ENCODE assay signal across 17 cellular contexts in genomic region chr14:64979336-64980074, GRCh38. TPM values are rescaled to one million over a fixed set of nuclear protein-coding genes. Genes with fewer than 3 reads are reported as not detected.
DNase-seq lines count a peak whose midpoint lies in the region; ATAC-seq, FAIRE-seq and TF ChIP-seq lines count a peak whose summit lies in the region.
"Had no signal": no experiment of that assay in that cellular context is flagged by ENCODE, and none has a peak within 500 bp of the region (broad histone marks: within the 10 kb centered on the region; RNA-seq: fewer than 3 reads in every experiment).

No MANE protein-coding gene starts in this region.

- no peak for ATAC-seq in HG03280 (IDR thresholded peaks at IDR 0.05; ENCODE audit: unreplicated experiment)
- ATAC-seq: stimulated activated naive B cell treated with anti-CD40 and anti-IgM and Interleukin-4, amounts not matched to agents 10 μg/mL and 1 μg/mL and 100 μg/mL, for 72 hours had no signal

- H3K4me2 ChIP-seq in astrocyte (ENCODE audit: low read length) (no peak overlapping the region), mesenchymal stem cell (ENCODE audit: low read length, poor library complexity, severe bottlenecking) (no peak overlapping the region)

- DNase-seq in Caco-2 = peak in 1 of 2 experiments; percentile 29
- DNase-seq in astrocyte (ENCODE audit: low read depth) = peak; percentile 52
- DNase-seq in mesenchymal stem cell = no peak
- DNase-seq in NCI-H226 = no peak
- no peak for DNase-seq in activated T-helper 1 cell treated with anti-CD3 and anti-CD28 coated beads, Interleukin-12 subunit alpha, Interleukin-12 subunit beta, Interleukin-2, Interleukin-4 antibody, amounts not matched to agents 30 ng/mL and 10 ng/mL and 1 ng/mL, durations not matched to agents 14 hours and 24 hours and 36 hours (ENCODE audit: low spot score)
- no peak for DNase-seq in UCSD-AML1 (lab: John Stamatoyannopoulos, UW; ENCODE audit: unreplicated experiment)
- DNase-seq: activated CD4-positive, alpha-beta memory T cell treated with anti-CD3 and anti-CD28 coated beads, Interleukin-2, amount 10 ng/mL, durations not matched to agents 7 days and 5 days; left ventricle myocardium inferior; occipital lobe; stimulated activated CD4-positive, alpha-beta T cell treated with anti-CD3 and anti-CD28 coated beads, Interleukin-1b, Interleukin-23, amount 100 ng/mL, for 48 hours; stimulated activated naive B cell treated with anti-CD40 and anti-IgM and Interleukin-4, amounts not matched to agents 10 μg/mL and 1 μg/mL and 100 μg/mL, for 72 hours had no signal

- no peaks in the 10 kb centered on the region for H3K79me2 ChIP-seq in astrocyte (ENCODE audit: insufficient read depth, low read length)

- no peaks in the 10 kb centered on the region for H3K36me3 ChIP-seq in Caco-2 (ENCODE audit: control insufficient read depth, insufficient read depth, low read length)
- H3K36me3 ChIP-seq in HUES6 (ENCODE audit: control insufficient read depth, insufficient read depth, low read length) = no peaks in the 10 kb centered on the region
- no peaks in the 10 kb centered on the region for H3K36me3 ChIP-seq in astrocyte (ENCODE audit: insufficient read depth, low read length)
- no peaks in the 10 kb centered on the region for H3K36me3 ChIP-seq in mesenchymal stem cell (ENCODE audit: control insufficient read depth in 1 of 2, insufficient read depth in 2 of 2, low read depth in 1 of 2, low read length in 2 of 2)
- H3K36me3 ChIP-seq: left ventricle myocardium inferior had no signal

- H3K4me1 ChIP-seq in Caco-2 = peaks cover 30% of the 10 kb centered on the region
- H3K4me1 ChIP-seq in HUES6 (ENCODE audit: control insufficient read depth, insufficient read depth, low read length) = peaks cover 18% of the 10 kb centered on the region
- peaks cover 4% of the 10 kb centered on the region for H3K4me1 ChIP-seq in astrocyte (ENCODE audit: insufficient read depth, low read length)
- peaks cover 10% of the 10 kb centered on the region for H3K4me1 ChIP-seq in mesenchymal stem cell (ENCODE audit: control insufficient read depth, insufficient read depth, low read depth, low read length)

- H3K79me1 ChIP-seq in mesenchymal stem cell (replicated peaks; ENCODE audit: low read length, poor library complexity, severe bottlenecking) = no peaks in the 10 kb centered on the region

- H2BK5ac ChIP-seq in mesenchymal stem cell (ENCODE audit: low read depth, low read length, poor library complexity, severe bottlenecking) = peak overlapping the region; percentile 91

- CTCF ChIA-PET in Caco-2 (lab: Charles Lee) = interaction anchor here (0.6 kb wide), 1 partner anchor 1182 kb away, joined by 5 read pairs; no protein-coding TSS in a partner anchor

- TSS peak; percentile 82 for BruUV-seq in Caco-2 (replicated peaks; lab: Mats Ljungman, UMichigan)

- TF ChIP-seq CTCF in Caco-2 (IDR thresholded peaks at IDR 0.05; ENCODE audit: insufficient read depth in 1 of 2, low read depth in 1 of 2, low read length in 1 of 2, severe bottlenecking in 1 of 2, unreplicated experiment in 1 of 2) (no peak), astrocyte (IDR thresholded peaks at IDR 0.05; ENCODE audit: insufficient read depth, low read depth, low read length) (no peak)

- H4K8ac ChIP-seq in mesenchymal stem cell (ENCODE audit: low read length) = no peak overlapping the region

- H3K9me3 ChIP-seq in Caco-2 (no peaks in the 10 kb centered on the region), HUES6 (ENCODE audit: control insufficient read depth, insufficient read depth, low read depth, low read length) (no peaks in the 10 kb centered on the region), astrocyte (ENCODE audit: insufficient read depth, low read depth, low read length) (no peaks in the 10 kb centered on the region), mesenchymal stem cell (ENCODE audit: control insufficient read depth, low read length) (no peaks in the 10 kb centered on the region)
- H3K9me3 ChIP-seq: left ventricle myocardium inferior had no signal

- H4K20me1 ChIP-seq in astrocyte (ENCODE audit: insufficient read depth, low read length) = no peaks in the 10 kb centered on the region

- no peak overlapping the region for H3K23ac ChIP-seq in mesenchymal stem cell (ENCODE audit: low read length in 2 of 2)

- peak overlapping the region; percentile 97 for H2AK5ac ChIP-seq in mesenchymal stem cell (ENCODE audit: low read length, severe bottlenecking)

- H3K9me3 Mint-ChIP-seq in Caco-2 (ENCODE audit: unreplicated experiment) (no peaks in the 10 kb centered on the region), astrocyte (ENCODE audit: unreplicated experiment) (no peaks in the 10 kb centered on the region)
- H3K9me3 Mint-ChIP-seq in activated T-helper 1 cell treated with anti-CD3 and anti-CD28 coated beads, Interleukin-12 subunit alpha, Interleukin-12 subunit beta, Interleukin-2, Interleukin-4 antibody, amounts not matched to agents 30 ng/mL and 10 ng/mL and 1 ng/mL, durations not matched to agents 14 hours and 24 hours and 36 hours = no peaks in the 10 kb centered on the region
- H3K9me3 Mint-ChIP-seq: activated CD4-positive, alpha-beta memory T cell treated with anti-CD3 and anti-CD28 coated beads, Interleukin-2, amount 10 ng/mL, durations not matched to agents 7 days and 5 days; activated naive CD4-positive, alpha-beta T cell treated with anti-CD3 and anti-CD28 coated beads, Interleukin-2, amount 50 U/mL, for 24 hours; stimulated activated naive B cell treated with anti-CD40 and anti-IgM and Interleukin-4, amounts not matched to agents 10 μg/mL and 1 μg/mL and 100 μg/mL, for 72 hours had no signal

- H3K27ac ChIP-seq in HUES6 (ENCODE audit: low read depth, low read length) (no peak overlapping the region; the same call in 1 of the 2 replicates), astrocyte (ENCODE audit: low read depth, low read length) (no peak overlapping the region), mesenchymal stem cell (ENCODE audit: low read length, poor library complexity, severe bottlenecking) (peak overlapping the region; percentile 96)
- H3K27ac ChIP-seq: left ventricle myocardium inferior had no signal

- intact Hi-C loops in Caco-2 (cut with micrococcal nuclease; ENCODE audit: unreplicated experiment) = no loop called here
- intact Hi-C loops in activated T-helper 1 cell treated with anti-CD3 and anti-CD28 coated beads, Interleukin-12 subunit alpha, Interleukin-12 subunit beta, Interleukin-2, Interleukin-4 antibody, amounts not matched to agents 30 ng/mL and 10 ng/mL and 1 ng/mL, durations not matched to agents 14 hours and 24 hours and 36 hours (cut with micrococcal nuclease) = no loop called here

- no peak overlapping the region for H4K91ac ChIP-seq in mesenchymal stem cell (ENCODE audit: low read length)

- no peaks in the 10 kb centered on the region for H3K27me3 ChIP-seq in Caco-2 (replicated peaks; ENCODE audit: control insufficient read depth, insufficient read depth, low read length)
- H3K27me3 ChIP-seq in HUES6 (ENCODE audit: control insufficient read depth, insufficient read depth, low read length) = 0 out of 2 replicates have a peak, but pooled peaks cover 3% of the 10 kb centered on the region
- peaks cover 7% of the 10 kb centered on the region for H3K27me3 ChIP-seq in astrocyte (ENCODE audit: insufficient read depth, low read length)
- peaks cover 0 to 8% of the 10 kb centered on the region in 2 experiments for H3K27me3 ChIP-seq in mesenchymal stem cell (ENCODE audit: control insufficient read depth in 1 of 2, insufficient read depth in 1 of 2, low read length in 2 of 2)

- H3K4me1 Mint-ChIP-seq in Caco-2 (ENCODE audit: low read depth, unreplicated experiment) (peaks cover 29% of the 10 kb centered on the region), astrocyte (ENCODE audit: low read depth, unreplicated experiment) (peaks cover 5% of the 10 kb centered on the region)
- H3K4me1 Mint-ChIP-seq in activated T-helper 1 cell treated with anti-CD3 and anti-CD28 coated beads, Interleukin-12 subunit alpha, Interleukin-12 subunit beta, Interleukin-2, Interleukin-4 antibody, amounts not matched to agents 30 ng/mL and 10 ng/mL and 1 ng/mL, durations not matched to agents 14 hours and 24 hours and 36 hours (ENCODE audit: low read depth) = peaks cover 7% of the 10 kb centered on the region

- H2AFZ ChIP-seq in astrocyte (ENCODE audit: low read depth, low read length) (no peak overlapping the region), mesenchymal stem cell (ENCODE audit: low read depth, low read length) (no peak overlapping the region)

- H2BK15ac ChIP-seq in mesenchymal stem cell (ENCODE audit: low read depth, poor library complexity, severe bottlenecking) = no peak overlapping the region

- H3K4me3 ChIP-seq in Caco-2 (ENCODE audit: low read depth, low read length) (no peak overlapping the region), HUES6 (ENCODE audit: low read depth, low read length) (no peak overlapping the region), astrocyte (ENCODE audit: insufficient read depth, low read depth, low read length) (no peak overlapping the region), mesenchymal stem cell (ENCODE audit: insufficient read depth in 1 of 2, low read depth in 1 of 2, low read length in 2 of 2) (no peak overlapping the region)
- H3K4me3 ChIP-seq: left ventricle myocardium inferior had no signal

- no peak overlapping the region for H3K14ac ChIP-seq in mesenchymal stem cell (ENCODE audit: low read length in 2 of 2)

- no peak overlapping the region for H3K4ac ChIP-seq in mesenchymal stem cell (ENCODE audit: low read depth in 1 of 2, low read length in 2 of 2)

- WGBS in mesenchymal stem cell = 87% methylated on average over 1 of the region's 5 CpGs

- H3K36me3 Mint-ChIP-seq in Caco-2 (ENCODE audit: insufficient read depth, unreplicated experiment) (no peaks in the 10 kb centered on the region), astrocyte (ENCODE audit: low read depth, unreplicated experiment) (no peaks in the 10 kb centered on the region)
- no peaks in the 10 kb centered on the region for H3K36me3 Mint-ChIP-seq in activated T-helper 1 cell treated with anti-CD3 and anti-CD28 coated beads, Interleukin-12 subunit alpha, Interleukin-12 subunit beta, Interleukin-2, Interleukin-4 antibody, amounts not matched to agents 30 ng/mL and 10 ng/mL and 1 ng/mL, durations not matched to agents 14 hours and 24 hours and 36 hours (ENCODE audit: low read depth)
- H3K36me3 Mint-ChIP-seq: activated naive CD4-positive, alpha-beta T cell treated with anti-CD3 and anti-CD28 coated beads, Interleukin-2, amount 50 U/mL, for 24 hours; CD14-positive monocyte; stimulated activated naive B cell treated with anti-CD40 and anti-IgM and Interleukin-4, amounts not matched to agents 10 μg/mL and 1 μg/mL and 100 μg/mL, for 72 hours had no signal

- H3K9ac ChIP-seq in HUES6 (ENCODE audit: low read length) = peak overlapping the region; percentile 43
- no peak overlapping the region for H3K9ac ChIP-seq in astrocyte (ENCODE audit: low read length)
- no peak overlapping the region for H3K9ac ChIP-seq in mesenchymal stem cell (ENCODE audit: low read length)

- no peak for FAIRE-seq in astrocyte (lab: Jason Lieb, UNC)

- H3K4me3 Mint-ChIP-seq in Caco-2 (ENCODE audit: unreplicated experiment) (peak overlapping the region; percentile 21), astrocyte (ENCODE audit: unreplicated experiment) (no peak overlapping the region)
- no peak overlapping the region for H3K4me3 Mint-ChIP-seq in activated T-helper 1 cell treated with anti-CD3 and anti-CD28 coated beads, Interleukin-12 subunit alpha, Interleukin-12 subunit beta, Interleukin-2, Interleukin-4 antibody, amounts not matched to agents 30 ng/mL and 10 ng/mL and 1 ng/mL, durations not matched to agents 14 hours and 24 hours and 36 hours
- H3K4me3 Mint-ChIP-seq: activated CD4-positive, alpha-beta memory T cell treated with anti-CD3 and anti-CD28 coated beads, Interleukin-2, amount 10 ng/mL, durations not matched to agents 7 days and 5 days; activated naive CD4-positive, alpha-beta T cell treated with anti-CD3 and anti-CD28 coated beads, Interleukin-2, amount 50 U/mL, for 24 hours; stimulated activated naive B cell treated with anti-CD40 and anti-IgM and Interleukin-4, amounts not matched to agents 10 μg/mL and 1 μg/mL and 100 μg/mL, for 72 hours had no signal

- peak overlapping the region; percentile 92 for H3K27ac Mint-ChIP-seq in Caco-2 (ENCODE audit: unreplicated experiment)
- peak overlapping the region; percentile 72 for H3K27ac Mint-ChIP-seq in astrocyte (ENCODE audit: unreplicated experiment)
- no peak overlapping the region for H3K27ac Mint-ChIP-seq in activated T-helper 1 cell treated with anti-CD3 and anti-CD28 coated beads, Interleukin-12 subunit alpha, Interleukin-12 subunit beta, Interleukin-2, Interleukin-4 antibody, amounts not matched to agents 30 ng/mL and 10 ng/mL and 1 ng/mL, durations not matched to agents 14 hours and 24 hours and 36 hours
- H3K27ac Mint-ChIP-seq: activated CD4-positive, alpha-beta memory T cell treated with anti-CD3 and anti-CD28 coated beads, Interleukin-2, amount 10 ng/mL, durations not matched to agents 7 days and 5 days; activated naive CD4-positive, alpha-beta T cell treated with anti-CD3 and anti-CD28 coated beads, Interleukin-2, amount 50 U/mL, for 24 hours; CD14-positive monocyte; stimulated activated naive B cell treated with anti-CD40 and anti-IgM and Interleukin-4, amounts not matched to agents 10 μg/mL and 1 μg/mL and 100 μg/mL, for 72 hours had no signal

- H3K27me3 Mint-ChIP-seq in Caco-2 (ENCODE audit: insufficient read depth, unreplicated experiment) (no peaks in the 10 kb centered on the region), astrocyte (ENCODE audit: low read depth, unreplicated experiment) (peaks cover 3% of the 10 kb centered on the region)
- H3K27me3 Mint-ChIP-seq in activated T-helper 1 cell treated with anti-CD3 and anti-CD28 coated beads, Interleukin-12 subunit alpha, Interleukin-12 subunit beta, Interleukin-2, Interleukin-4 antibody, amounts not matched to agents 30 ng/mL and 10 ng/mL and 1 ng/mL, durations not matched to agents 14 hours and 24 hours and 36 hours (ENCODE audit: insufficient read depth) = peaks cover 36% of the 10 kb centered on the region
- H3K27me3 Mint-ChIP-seq: activated naive CD4-positive, alpha-beta T cell treated with anti-CD3 and anti-CD28 coated beads, Interleukin-2, amount 50 U/mL, for 24 hours had no signal

- no peak overlapping the region for H3K18ac ChIP-seq in mesenchymal stem cell (ENCODE audit: low read depth in 1 of 2, low read length in 2 of 2)

- POLR2A ChIA-PET in Caco-2 (lab: Charles Lee) = interaction anchor here (0.5 kb wide), 1 partner anchor 123 kb away, joined by 5 read pairs; no protein-coding TSS in a partner anchor

- no peak overlapping the region for H2BK120ac ChIP-seq in mesenchymal stem cell (ENCODE audit: low read depth, low read length)

- H2BK12ac ChIP-seq in mesenchymal stem cell (ENCODE audit: low read length in 2 of 2) = no peak overlapping the region

RNA-seq across cellular contexts. Expression of gene FNTB, which starts 7.2 kb away (rescaled TPM):
- 20.6 and 21.2 TPM in 2 replicates for total RNA-seq in Caco-2 (2022)
- total RNA-seq in astrocyte = 19.9 and 20.0 TPM in 2 replicates
- polyA plus RNA-seq in mesenchymal stem cell (2013, experiment 1 of 2) = 9.8 TPM
- 9.9 TPM for polyA plus RNA-seq in mesenchymal stem cell (2013, experiment 2 of 2)
- total RNA-seq in activated T-helper 1 cell treated with anti-CD3 and anti-CD28 coated beads, Interleukin-12 subunit alpha, Interleukin-12 subunit beta, Interleukin-2, Interleukin-4 antibody, amounts not matched to agents 30 ng/mL and 10 ng/mL and 1 ng/mL, durations not matched to agents 14 hours and 24 hours and 36 hours = 14.3 and 17.8 TPM in 2 replicates

RNA-seq across cellular contexts. Expression of gene RAB15, which starts 7.4 kb away (rescaled TPM):
- total RNA-seq in Caco-2 (2022) (69.5 and 92.5 TPM in 2 replicates), astrocyte (32.1 and 36.3 TPM in 2 replicates)
- 4.2 TPM for polyA plus RNA-seq in mesenchymal stem cell (2013, experiment 1 of 2)
- polyA plus RNA-seq in mesenchymal stem cell (2013, experiment 2 of 2) = 3.9 TPM
- total RNA-seq in activated T-helper 1 cell treated with anti-CD3 and anti-CD28 coated beads, Interleukin-12 subunit alpha, Interleukin-12 subunit beta, Interleukin-2, Interleukin-4 antibody, amounts not matched to agents 30 ng/mL and 10 ng/mL and 1 ng/mL, durations not matched to agents 14 hours and 24 hours and 36 hours = 5.7 and 6.0 TPM in 2 replicates

RNA-seq across cellular contexts. Expression of gene GPX2, which starts 37.0 kb away (rescaled TPM):
- total RNA-seq in Caco-2 (2022) (39.3 and 48.1 TPM in 2 replicates), astrocyte (not detected in 2 replicates)
- polyA plus RNA-seq in mesenchymal stem cell (2013, experiment 1 of 2) = not detected
- polyA plus RNA-seq in mesenchymal stem cell (2013, experiment 2 of 2) = not detected
- total RNA-seq in activated T-helper 1 cell treated with anti-CD3 and anti-CD28 coated beads, Interleukin-12 subunit alpha, Interleukin-12 subunit beta, Interleukin-2, Interleukin-4 antibody, amounts not matched to agents 30 ng/mL and 10 ng/mL and 1 ng/mL, durations not matched to agents 14 hours and 24 hours and 36 hours = not detected in 2 replicates
- total RNA-seq: activated CD4-positive, alpha-beta memory T cell treated with anti-CD3 and anti-CD28 coated beads, Interleukin-2, amount 10 ng/mL, durations not matched to agents 7 days and 5 days; dermis microvascular lymphatic vessel endothelial cell; left ventricle myocardium inferior; occipital lobe; T-helper 1 cell treated with Interleukin-12 subunit alpha and Interleukin-12 subunit beta and Interleukin-4 antibody, amounts not matched to agents 30 ng/mL and 1 ng/mL, for 36 hours had no signal
- polyA plus RNA-seq: CD14-positive monocyte had no signal

Comparison
In these comparisons a context has a peak if more than half of its experiments do, and no peak if none do; other contexts are left out.
1. RNA of gene GPX2, which starts 37.0 kb away (total RNA-seq): 39.3 to 48.1 TPM in Caco-2; not detected in astrocyte and not detected in activated T-helper 1 cell treated with anti-CD3 and anti-CD28 coated beads, Interleukin-12 subunit alpha, Interleukin-12 subunit beta, Interleukin-2, Interleukin-4 antibody, amounts not matched to agents 30 ng/mL and 10 ng/mL and 1 ng/mL, durations not matched to agents 14 hours and 24 hours and 36 hours; every median in the first group is over 10 times any median in the second.